8 cellular contexts compared by ENCODE assay signal in the genomic region with DNA sequence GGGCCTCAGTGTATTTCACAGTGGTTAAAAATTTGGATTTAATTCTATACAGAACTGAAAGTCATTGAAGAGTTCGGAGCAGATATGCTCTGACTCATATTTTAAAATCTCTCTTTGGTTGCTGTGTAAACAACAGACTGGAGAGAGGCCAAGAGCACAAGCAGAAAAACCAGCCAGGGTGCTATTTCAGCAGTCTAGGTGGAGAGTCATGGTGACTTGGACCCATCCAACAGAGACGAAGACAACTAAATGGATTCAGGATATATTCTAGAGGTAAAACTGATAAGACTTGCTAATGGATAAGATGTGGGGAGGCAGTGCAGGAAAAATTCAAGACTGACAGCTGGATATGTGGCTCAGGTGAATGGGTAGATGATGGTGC.
DNase-seq lines count a peak whose midpoint lies in the region; ATAC-seq and TF ChIP-seq lines count a peak whose summit lies in the region.

No MANE protein-coding gene starts in this region.

- ATAC-seq in HG02588 (IDR thresholded peaks at IDR 0.05; ENCODE audit: unreplicated experiment) = no peak

- no peak overlapping the region for H3K4me3 ChIP-seq in cardiac fibroblast (replicated peaks in 1 of 2; ENCODE audit: low read depth in 2 of 2, low read length in 2 of 2)

- DNase-seq in DMS53 (lab: John Stamatoyannopoulos, UW) (peak; percentile 94), NCI-H2029 treated with DMSO at 0.1 percent for 48 hours (lab: John Stamatoyannopoulos, UW) (peak; percentile 79), cardiac fibroblast (ENCODE audit: low read depth in 2 of 2) (peak; percentile 90 to 94), mucosa of gallbladder (ENCODE audit: low spot score) (peak; percentile 78), NCI-H82 (lab: John Stamatoyannopoulos, UW) (no peak)
- no peak for DNase-seq in activated CD8-positive, alpha-beta memory T cell treated with anti-CD3 and anti-CD28 coated beads, Interleukin-2, amount 50 U/mL, for 48 hours
- DNase-seq in activated effector memory CD4-positive, alpha-beta T cell treated with anti-CD3 and anti-CD28 coated beads, Interleukin-2, amount 50 U/mL, for 16 hours = no peak

- no peak for TF ChIP-seq CTCF in cardiac fibroblast (IDR thresholded peaks at IDR 0.05; ENCODE audit: low read depth, low read length)

Comparison
In these comparisons a context has a peak if more than half of its experiments do, and no peak if none do; other contexts are left out.
1. DNase-seq: peak in DMS53 (single experiment), NCI-H2029 treated with DMSO at 0.1 percent for 48 hours (single experiment), cardiac fibroblast (2 of 2) and mucosa of gallbladder (single experiment); none in activated CD8-positive, alpha-beta memory T cell treated with anti-CD3 and anti-CD28 coated beads, Interleukin-2, amount 50 U/mL, for 48 hours (single experiment), activated effector memory CD4-positive, alpha-beta T cell treated with anti-CD3 and anti-CD28 coated beads, Interleukin-2, amount 50 U/mL, for 16 hours (single experiment) and NCI-H82 (single experiment).